ENCODE assay signal across 35 cellular contexts in the genomic region with DNA sequence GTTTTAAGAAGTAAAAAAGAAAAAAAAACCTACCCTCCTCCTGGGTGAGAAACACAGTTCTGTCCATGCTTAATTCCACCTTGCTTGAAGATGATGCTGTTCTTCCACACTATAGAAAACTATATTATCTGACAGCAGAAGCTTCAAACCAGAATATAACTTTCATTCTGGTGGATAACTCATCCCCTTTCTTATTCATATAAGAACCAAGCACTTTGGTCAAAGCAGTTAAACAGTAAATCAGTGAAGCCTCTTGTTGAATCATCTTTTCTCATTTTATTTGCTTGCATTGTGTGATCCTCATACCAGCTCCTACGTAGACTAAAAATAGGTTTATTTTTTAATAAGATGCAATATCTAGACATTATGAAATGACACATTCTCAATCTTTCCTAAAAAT.
"Had no signal": no experiment of that assay in that cellular context is flagged by ENCODE, and none has a peak within 500 bp of the region (broad histone marks: within the 10 kb centered on the region; RNA-seq: fewer than 3 reads in every experiment).

No MANE protein-coding gene starts in this region.

- H3K27ac ChIP-seq: ascending aorta, cardiac muscle cell, VCaP had no signal

- H3K4me1 ChIP-seq: ascending aorta had no signal

- H3K27me3 Mint-ChIP-seq: activated B cell treated with CpG ODN at 0.5 μM for 24 hours; activated CD4-positive, alpha-beta memory T cell treated with anti-CD3 and anti-CD28 coated beads for 36 hours; activated CD4-positive, alpha-beta T cell treated with anti-CD3 and anti-CD28 coated beads, Interleukin-2, amount 10 ng/mL, durations not matched to agents 24 days and 14 days; activated CD8-positive, alpha-beta T cell treated with anti-CD3 and anti-CD28 coated beads for 36 hours; activated naive CD4-positive, alpha-beta T cell treated with anti-CD3 and anti-CD28 coated beads, Interleukin-2, amount 10 ng/mL, durations not matched to agents 7 days and 5 days; activated naive CD4-positive, alpha-beta T cell treated with anti-CD3 and anti-CD28 coated beads, Interleukin-2, amount 50 U/mL, for 24 hours; activated naive CD8-positive, alpha-beta T cell; activated naive CD8-positive, alpha-beta T cell treated with anti-CD3 and anti-CD28 coated beads, Interleukin-2, amount 10 ng/mL, durations not matched to agents 7 days and 5 days; activated naive CD8-positive, alpha-beta T cell treated with anti-CD3 and anti-CD28 coated beads, Interleukin-2, amount 50 U/mL, for 24 hours; activated T-cell treated with anti-CD3 and anti-CD28 coated beads, Interleukin-2, amount 50 U/mL, for 24 hours; central memory CD8-positive, alpha-beta T cell had no signal

- H3K36me3 ChIP-seq: ascending aorta, cardiac muscle cell had no signal

- H3K4me1 Mint-ChIP-seq: brain had no signal

- DNase-seq: activated B cell treated with CpG ODN at 0.5 μM for 24 hours; activated CD4-positive, alpha-beta memory T cell treated with anti-CD3 and anti-CD28 coated beads for 36 hours; activated CD4-positive, alpha-beta T cell treated with anti-CD3 and anti-CD28 coated beads for 4 hours; activated CD4-positive, alpha-beta T cell treated with anti-CD3 and anti-CD28 coated beads, Interleukin-2, amount 50 U/mL, for 1 hour; activated CD4-positive, alpha-beta T cell treated with anti-CD3 and anti-CD28 coated beads, Interleukin-2, amount 50 U/mL, for 4 hours; activated CD4-positive, CD25-positive, alpha-beta regulatory T cell treated with anti-CD3 and anti-CD28 coated beads, Interleukin-2, amount 50 U/mL, for 72 hours; activated CD8-positive, alpha-beta memory T cell treated with anti-CD3 and anti-CD28 coated beads, Interleukin-2, amount 50 U/mL, for 4 hours; activated CD8-positive, alpha-beta T cell treated with anti-CD3 and anti-CD28 coated beads for 36 hours; activated effector memory CD4-positive, alpha-beta T cell treated with Interleukin-2 at 50 U/mL for 16 hours; activated gamma-delta T cell; activated naive CD4-positive, alpha-beta T cell treated with anti-CD3 and anti-CD28 coated beads, Interleukin-2, amount 10 ng/mL, durations not matched to agents 7 days and 5 days; activated naive CD4-positive, alpha-beta T cell treated with Interleukin-2 at 50 U/mL for 16 hours; activated naive CD8-positive, alpha-beta T cell treated with anti-CD3 and anti-CD28 coated beads, Interleukin-2, amount 10 ng/mL, durations not matched to agents 7 days and 5 days; activated naive CD8-positive, alpha-beta T cell treated with anti-CD3 and anti-CD28 coated beads, Interleukin-2, amount 50 U/mL, for 24 hours; activated T-cell treated with anti-CD3 and anti-CD28 coated beads, Interleukin-2, amount 50 U/mL, for 24 hours; activated T-cell treated with anti-CD3 and anti-CD28 coated beads, Interleukin-2, amount 50 U/mL, for 48 hours; amygdala; anterior cingulate cortex; caudate nucleus; cerebellar nuclear complex; T-helper 1 cell; T-helper 2 cell; T-helper 9 cell had no signal

- H3K27ac Mint-ChIP-seq: activated B cell treated with CpG ODN at 0.5 μM for 24 hours; activated CD4-positive, alpha-beta memory T cell treated with anti-CD3 and anti-CD28 coated beads for 36 hours; activated CD4-positive, alpha-beta T cell treated with anti-CD3 and anti-CD28 coated beads, Interleukin-2, amount 10 ng/mL, durations not matched to agents 24 days and 14 days; activated CD8-positive, alpha-beta T cell treated with anti-CD3 and anti-CD28 coated beads for 36 hours; activated naive CD4-positive, alpha-beta T cell treated with anti-CD3 and anti-CD28 coated beads, Interleukin-2, amount 10 ng/mL, durations not matched to agents 7 days and 5 days; activated naive CD4-positive, alpha-beta T cell treated with anti-CD3 and anti-CD28 coated beads, Interleukin-2, amount 50 U/mL, for 24 hours; activated naive CD8-positive, alpha-beta T cell; activated naive CD8-positive, alpha-beta T cell treated with anti-CD3 and anti-CD28 coated beads, Interleukin-2, amount 10 ng/mL, durations not matched to agents 7 days and 5 days; activated T-cell treated with anti-CD3 and anti-CD28 coated beads, Interleukin-2, amount 50 U/mL, for 24 hours; activated T-helper 1 cell treated with anti-CD3 and anti-CD28 coated beads, Interleukin-12 subunit alpha, Interleukin-12 subunit beta, Interleukin-2, Interleukin-4 antibody, amounts not matched to agents 30 ng/mL and 10 ng/mL and 1 ng/mL, durations not matched to agents 14 hours and 24 hours and 36 hours; brain; T-helper 1 cell treated with Interleukin-12 subunit alpha and Interleukin-12 subunit beta and Interleukin-4 antibody, amounts not matched to agents 30 μg/mL and 1 μg/mL, for 36 hours; T-helper 2 cell treated with Interferon-gamma antibody and Interleukin-4, amounts not matched to agents 5 μg/mL and 100 μg/mL, for 36 hours had no signal

- H3K9me3 Mint-ChIP-seq: activated B cell treated with CpG ODN at 0.5 μM for 24 hours; activated CD4-positive, alpha-beta T cell treated with anti-CD3 and anti-CD28 coated beads, Interleukin-2, amount 10 ng/mL, durations not matched to agents 24 days and 14 days; activated CD8-positive, alpha-beta T cell treated with anti-CD3 and anti-CD28 coated beads for 36 hours; activated naive CD4-positive, alpha-beta T cell treated with anti-CD3 and anti-CD28 coated beads, Interleukin-2, amount 50 U/mL, for 24 hours; activated naive CD8-positive, alpha-beta T cell treated with anti-CD3 and anti-CD28 coated beads, Interleukin-2, amount 10 ng/mL, durations not matched to agents 7 days and 5 days; activated naive CD8-positive, alpha-beta T cell treated with anti-CD3 and anti-CD28 coated beads, Interleukin-2, amount 50 U/mL, for 24 hours; activated T-cell treated with anti-CD3 and anti-CD28 coated beads, Interleukin-2, amount 50 U/mL, for 24 hours; activated T-helper 1 cell treated with anti-CD3 and anti-CD28 coated beads, Interleukin-12 subunit alpha, Interleukin-12 subunit beta, Interleukin-2, Interleukin-4 antibody, amounts not matched to agents 30 ng/mL and 10 ng/mL and 1 ng/mL, durations not matched to agents 14 hours and 24 hours and 36 hours; central memory CD8-positive, alpha-beta T cell had no signal

- H3K27me3 ChIP-seq: ascending aorta, cardiac muscle cell had no signal

- H3K4me3 Mint-ChIP-seq: activated B cell treated with CpG ODN at 0.5 μM for 24 hours; activated CD4-positive, alpha-beta memory T cell treated with anti-CD3 and anti-CD28 coated beads for 36 hours; activated CD4-positive, alpha-beta T cell treated with anti-CD3 and anti-CD28 coated beads, Interleukin-2, amount 10 ng/mL, durations not matched to agents 24 days and 14 days; activated CD8-positive, alpha-beta T cell treated with anti-CD3 and anti-CD28 coated beads for 36 hours; activated naive CD4-positive, alpha-beta T cell treated with anti-CD3 and anti-CD28 coated beads, Interleukin-2, amount 10 ng/mL, durations not matched to agents 7 days and 5 days; activated naive CD4-positive, alpha-beta T cell treated with anti-CD3 and anti-CD28 coated beads, Interleukin-2, amount 50 U/mL, for 24 hours; activated naive CD8-positive, alpha-beta T cell; activated naive CD8-positive, alpha-beta T cell treated with anti-CD3 and anti-CD28 coated beads, Interleukin-2, amount 10 ng/mL, durations not matched to agents 7 days and 5 days; activated naive CD8-positive, alpha-beta T cell treated with anti-CD3 and anti-CD28 coated beads, Interleukin-2, amount 50 U/mL, for 24 hours; activated T-cell treated with anti-CD3 and anti-CD28 coated beads, Interleukin-2, amount 50 U/mL, for 24 hours; activated T-helper 1 cell treated with anti-CD3 and anti-CD28 coated beads, Interleukin-12 subunit alpha, Interleukin-12 subunit beta, Interleukin-2, Interleukin-4 antibody, amounts not matched to agents 30 ng/mL and 10 ng/mL and 1 ng/mL, durations not matched to agents 14 hours and 24 hours and 36 hours; brain; central memory CD8-positive, alpha-beta T cell; T-helper 1 cell treated with Interleukin-12 subunit alpha and Interleukin-12 subunit beta and Interleukin-4 antibody, amounts not matched to agents 30 μg/mL and 1 μg/mL, for 36 hours; T-helper 2 cell treated with Interferon-gamma antibody and Interleukin-4, amounts not matched to agents 5 μg/mL and 100 μg/mL, for 36 hours had no signal

- FAIRE-seq: bronchial epithelial cell had no signal

- H3K9me3 ChIP-seq: ascending aorta had no signal

- ATAC-seq: activated CD8-positive, alpha-beta T cell treated with anti-CD3 and anti-CD28 coated beads for 36 hours; activated naive CD8-positive, alpha-beta T cell treated with anti-CD3 and anti-CD28 coated beads, Interleukin-2, amount 50 U/mL, for 24 hours had no signal

- H3K4me3 ChIP-seq: ascending aorta, cardiac muscle cell had no signal
